ENCODE assay signal across 7 cellular contexts in genomic region chr11:130181295-130182272, GRCh38. TPM values are rescaled to one million over a fixed set of nuclear protein-coding genes. Genes with fewer than 3 reads are reported as not detected.
A peak's percentile ranks its signal among the peaks of the same experiment; 100 is the strongest.
DNase-seq lines count a peak whose midpoint lies in the region; ATAC-seq and TF ChIP-seq lines count a peak whose summit lies in the region.

No MANE protein-coding gene starts in this region.

- H3K9me3 ChIP-seq in MG63, result no peaks in the 10 kb centered on the region

- H3K36me3 ChIP-seq in MG63, result no peaks in the 10 kb centered on the region

- no peak for TF ChIP-seq CTCF in GM20000 (IDR thresholded peaks at IDR 0.05; ENCODE audit: extremely low read depth, missing control alignments)

- no peaks in the 10 kb centered on the region for H3K4me1 Mint-ChIP-seq in T-helper 2 cell treated with Interferon-gamma antibody and Interleukin-4, amounts not matched to agents 5 μg/mL and 100 μg/mL, for 36 hours (ENCODE audit: low read depth)

- peaks cover 3% of the 10 kb centered on the region for H3K27me3 Mint-ChIP-seq in T-helper 2 cell treated with Interferon-gamma antibody and Interleukin-4, amounts not matched to agents 5 μg/mL and 100 μg/mL, for 36 hours (ENCODE audit: low read depth)

- DNase-seq in GM20000 (ENCODE audit: low spot score) (peak; percentile 45), MG63 (peak; percentile 40), SW480 (ENCODE audit: low spot score) (peak; percentile 93), kidney tubule cell (ENCODE audit: low spot score) (peak; percentile 80)
- no peak for DNase-seq in T-helper 2 cell treated with Interferon-gamma antibody and Interleukin-4, amounts not matched to agents 5 μg/mL and 100 μg/mL, for 36 hours (ENCODE audit: low spot score)
- DNase-seq in activated CD4-positive, alpha-beta T cell treated with anti-CD3 and anti-CD28 coated beads for 1 hour, result no peak

- H3K4me3 ChIP-seq in MG63, result no peak overlapping the region

- no peaks in the 10 kb centered on the region for H3K27me3 ChIP-seq in MG63

- H3K9me3 Mint-ChIP-seq in T-helper 2 cell treated with Interferon-gamma antibody and Interleukin-4, amounts not matched to agents 5 μg/mL and 100 μg/mL, for 36 hours, result no peaks in the 10 kb centered on the region

- no peak for ATAC-seq in HG03039 (IDR thresholded peaks at IDR 0.05; ENCODE audit: unreplicated experiment)

- H3K36me3 Mint-ChIP-seq in T-helper 2 cell treated with Interferon-gamma antibody and Interleukin-4, amounts not matched to agents 5 μg/mL and 100 μg/mL, for 36 hours (ENCODE audit: low read depth), result no peaks in the 10 kb centered on the region

- no peak overlapping the region for H3K27ac Mint-ChIP-seq in T-helper 2 cell treated with Interferon-gamma antibody and Interleukin-4, amounts not matched to agents 5 μg/mL and 100 μg/mL, for 36 hours

- no peak overlapping the region for H3K4me3 Mint-ChIP-seq in T-helper 2 cell treated with Interferon-gamma antibody and Interleukin-4, amounts not matched to agents 5 μg/mL and 100 μg/mL, for 36 hours

RNA-seq across cellular contexts. Expression of gene ST14, which starts 22.0 kb away (rescaled TPM):
- not detected in 2 replicates for total RNA-seq in MG63 (2014; rRNA removed; shearing (Covaris generic); ENCODE audit: low replicate concordance)

Comparison
In these comparisons a context has a peak if more than half of its experiments do, and no peak if none do; other contexts are left out.
1. DNase-seq: peak in GM20000 (single experiment), MG63 (single experiment), SW480 (single experiment) and kidney tubule cell (single experiment); none in T-helper 2 cell treated with Interferon-gamma antibody and Interleukin-4, amounts not matched to agents 5 μg/mL and 100 μg/mL, for 36 hours (single experiment) and activated CD4-positive, alpha-beta T cell treated with anti-CD3 and anti-CD28 coated beads for 1 hour (single experiment).